Comparison of ENCODE assay signal across 14 cellular contexts in genomic region chr4:2253160-2254084, GRCh38. TPM values are rescaled to one million over a fixed set of nuclear protein-coding genes. Genes with fewer than 3 reads are reported as not detected.
A peak's percentile ranks its signal among the peaks of the same experiment; 100 is the strongest.
DNase-seq lines count a peak whose midpoint lies in the region; ATAC-seq and TF ChIP-seq lines count a peak whose summit lies in the region.
"Had no signal": no experiment of that assay in that cellular context is flagged by ENCODE, and none has a peak within 500 bp of the region (broad histone marks: within the 10 kb centered on the region; RNA-seq: fewer than 3 reads in every experiment).

No MANE protein-coding gene starts in this region.

- TF ChIP-seq POLR2A in heart left ventricle (IDR thresholded peaks at IDR 0.05), result no peak

- H3K4me1 Mint-ChIP-seq in Caco-2 (ENCODE audit: low read depth, unreplicated experiment) (no peaks in the 10 kb centered on the region), T-helper 17 cell (peaks cover 19% of the 10 kb centered on the region)

- H3K4me3 Mint-ChIP-seq in Caco-2 (ENCODE audit: unreplicated experiment) (no peak overlapping the region), T-helper 17 cell (peak overlapping the region; percentile 7)

- intact Hi-C loops in Caco-2 (cut with micrococcal nuclease; ENCODE audit: unreplicated experiment), result no loop called here
- intact Hi-C loops in heart left ventricle (cut with DNase I), result loop anchor here in 2 of 10 donors (10.0 kb wide), 1 partner anchor 161 kb away; the partner anchor contains the start of genes CFAP99 (in 2 of the 2) and ZFYVE28 (in 2 of the 2)
- intact Hi-C loops in posterior cingulate gyrus (cut with DNase I), result no loop called here

- H3K27ac ChIP-seq in heart left ventricle, result peak overlapping the region in 2 of 12 donors; percentile 12 to 23
- H3K27ac ChIP-seq: hepatocyte had no signal

- TF ChIP-seq CTCF in Caco-2 (IDR thresholded peaks at IDR 0.05; ENCODE audit: insufficient read depth in 1 of 2, low read depth in 1 of 2, low read length in 1 of 2, severe bottlenecking in 1 of 2, unreplicated experiment in 1 of 2) (no peak), heart left ventricle (IDR thresholded peaks at IDR 0.05) (no peak)

- H3K36me3 Mint-ChIP-seq in Caco-2 (ENCODE audit: insufficient read depth, unreplicated experiment), result peaks cover 11% of the 10 kb centered on the region
- no peaks in the 10 kb centered on the region for H3K36me3 Mint-ChIP-seq in T-helper 17 cell (ENCODE audit: low read depth)

- H3K9me3 ChIP-seq in Caco-2 (no peaks in the 10 kb centered on the region), T-helper 17 cell (ENCODE audit: control insufficient read depth, low read length, poor library complexity, severe bottlenecking) (no peaks in the 10 kb centered on the region), heart left ventricle (no peaks in the 10 kb centered on the region)
- H3K9me3 ChIP-seq: HAP-1 had no signal

- CTCF ChIA-PET in Caco-2 (lab: Charles Lee), result no interaction called here

- no peak overlapping the region for H3K4me3 ChIP-seq in Caco-2 (ENCODE audit: low read depth, low read length)
- no peak overlapping the region for H3K4me3 ChIP-seq in heart left ventricle
- H3K4me3 ChIP-seq: HAP-1, hepatocyte had no signal

- no peaks in the 10 kb centered on the region for H3K9me3 Mint-ChIP-seq in Caco-2 (ENCODE audit: unreplicated experiment)
- H3K9me3 Mint-ChIP-seq: CD4-positive, CD25-positive, alpha-beta regulatory T cell had no signal

- H3K4me1 ChIP-seq in Caco-2 (no peaks in the 10 kb centered on the region), heart left ventricle (peaks cover 8 to 56% (median 46%) of the 10 kb centered on the region in 12 donors)
- H3K4me1 ChIP-seq: HAP-1 had no signal

- DNase-seq in Caco-2, result no peak
- DNase-seq in T-helper 17 cell, result peak in 1 of 3 donors; percentile 2
- peak in 4 of 5 donors; percentile 8 to 54 (median 18) for DNase-seq in heart left ventricle
- DNase-seq in posterior cingulate gyrus, result peak; percentile 1 to 71 (median 9)
- DNase-seq in nucleus accumbens (lab: John Stamatoyannopoulos, UW), result no peak
- no peak for DNase-seq in NCI-H1694 (lab: John Stamatoyannopoulos, UW)
- DNase-seq: anterior cingulate cortex; CD4-positive, CD25-positive, alpha-beta regulatory T cell; NCI-H2081; NK-92 treated with Interleukin-12 subunit alpha and Interleukin-12 subunit beta, amount 100 ng/mL, for 24 hours had no signal

- H3K27ac Mint-ChIP-seq in Caco-2 (ENCODE audit: unreplicated experiment) (no peak overlapping the region), T-helper 17 cell (peak overlapping the region; percentile 47)
- H3K27ac Mint-ChIP-seq: CD4-positive, CD25-positive, alpha-beta regulatory T cell had no signal

- H3K27me3 ChIP-seq in Caco-2 (replicated peaks; ENCODE audit: control insufficient read depth, insufficient read depth, low read length) (no peaks in the 10 kb centered on the region), heart left ventricle (no peaks in the 10 kb centered on the region)
- H3K27me3 ChIP-seq: hepatocyte had no signal

- WGBS in heart left ventricle, 4 donors, result 71 to 77% (median 72%) methylated on average over 25 to 32 of the region's 32 CpGs

- TSS peak; percentile 10 for BruUV-seq in Caco-2 (replicated peaks; lab: Mats Ljungman, UMichigan)

- POLR2A ChIA-PET in Caco-2 (lab: Charles Lee), result interaction anchor here (0.6 kb wide), 1 partner anchor 9 kb away, joined by 6 read pairs; no protein-coding TSS in a partner anchor

- H3K36me3 ChIP-seq in Caco-2 (ENCODE audit: control insufficient read depth, insufficient read depth, low read length), result no peaks in the 10 kb centered on the region
- H3K36me3 ChIP-seq in heart left ventricle, result peaks cover 0 to 84% (median 63%) of the 10 kb centered on the region in 9 donors
- H3K36me3 ChIP-seq: HAP-1 had no signal

- H3K27me3 Mint-ChIP-seq in Caco-2 (ENCODE audit: insufficient read depth, unreplicated experiment) (no peaks in the 10 kb centered on the region), T-helper 17 cell (no peaks in the 10 kb centered on the region)
- H3K27me3 Mint-ChIP-seq: CD4-positive, CD25-positive, alpha-beta regulatory T cell had no signal

- ATAC-seq in T-helper 17 cell, result no peak
- no peak for ATAC-seq in heart left ventricle
- no peak for ATAC-seq in GM18517 (IDR thresholded peaks at IDR 0.05; ENCODE audit: unreplicated experiment)
- no peak for ATAC-seq in GM21367 (IDR thresholded peaks at IDR 0.05; ENCODE audit: unreplicated experiment)

RNA-seq across cellular contexts. Expression of gene MXD4, which starts 8.5 kb away (rescaled TPM):
- total RNA-seq in Caco-2 (2022), result 22.1 and 22.3 TPM in 2 replicates
- 100 to 1,000 TPM in 1 of 2 donors, 10 to 100 TPM in 1; 81.4 to 100 TPM for total RNA-seq in T-helper 17 cell
- 10 to 100 TPM; 27.5 to 76.6 (median 35.5) TPM for total RNA-seq in heart left ventricle
- polyA plus RNA-seq in heart left ventricle, result 10 to 100 TPM; 39.0 to 55.5 TPM

RNA-seq across cellular contexts. Expression of gene HAUS3, which starts 11.5 kb away (rescaled TPM):
- total RNA-seq in Caco-2 (2022), result 17.7 and 17.9 TPM in 2 replicates
- total RNA-seq in T-helper 17 cell, result 10 to 100 TPM; 78.5 to 94.5 TPM
- 1 to 10 TPM; 4.2 to 8.3 (median 6.3) TPM for total RNA-seq in heart left ventricle
- 1 to 10 TPM; 4.2 to 6.8 TPM for polyA plus RNA-seq in heart left ventricle

RNA-seq across cellular contexts. Expression of gene POLN, which starts 11.5 kb away (rescaled TPM):
- total RNA-seq in Caco-2 (2022) (1.2 and 1.6 TPM in 2 replicates), T-helper 17 cell (1 to 10 TPM; 2.8 to 3.9 TPM), heart left ventricle (1 to 10 TPM in 7 of 9 donors, under 1 TPM in 2; 0.38 to 4.5 (median 2.6) TPM)
- polyA plus RNA-seq in heart left ventricle, result under 1 TPM; 0.79 to 0.84 TPM

Comparison
In these comparisons a context has a peak if more than half of its experiments do, and no peak if none do; other contexts are left out.
1. DNase-seq: peak in heart left ventricle (4 of 5) and posterior cingulate gyrus (10 of 10); none in Caco-2 (0 of 2), nucleus accumbens (0 of 56) and NCI-H1694 (single experiment).